In genomic region chr9:40110751-40111150, GRCh38 we compare ENCODE assay signal across 6 cellular contexts.
DNase-seq lines count a peak whose midpoint lies in the region; ATAC-seq and TF ChIP-seq lines count a peak whose summit lies in the region.
"Not testable (repeated sequence)": the region's sequence is repeated elsewhere in the genome, so short reads cannot be mapped to it uniquely, and the experiment has no call there.

No MANE protein-coding gene starts in this region.

- H3K36me3 ChIP-seq in KMS-11 (ENCODE audit: insufficient read depth) = not testable (repeated sequence)

- H3K79me2 ChIP-seq in KMS-11 (ENCODE audit: insufficient read depth, low read depth) = not testable (repeated sequence)

- peak overlapping the region; percentile 61 for H3K27ac Mint-ChIP-seq in T-helper 17 cell
- peak overlapping the region; percentile 58 for H3K27ac Mint-ChIP-seq in activated CD4-positive, alpha-beta memory T cell treated with anti-CD3 and anti-CD28 coated beads, Interleukin-2, amount 10 ng/mL, durations not matched to agents 7 days and 5 days
- H3K27ac Mint-ChIP-seq in memory B cell = not testable (repeated sequence)

- H3K4me2 ChIP-seq in KMS-11 = not testable (repeated sequence)

- H3K27me3 ChIP-seq in KMS-11 (ENCODE audit: insufficient read depth, low read depth) = not testable (repeated sequence)

- TF ChIP-seq CTCF in KMS-11 (conservative IDR thresholded peaks at IDR 0.05; ENCODE audit: low read depth, low read length) = not testable (repeated sequence)

- not testable (repeated sequence) for H4K20me1 ChIP-seq in KMS-11 (ENCODE audit: insufficient read depth)

- not testable (repeated sequence) for H3K4me1 ChIP-seq in KMS-11 (ENCODE audit: low read depth, poor library complexity, severe bottlenecking)

- CTCF ChIA-PET in activated CD4-positive, alpha-beta memory T cell treated with anti-CD3 and anti-CD28 coated beads, Interleukin-2, amount 10 ng/mL, durations not matched to agents 7 days and 5 days (lab: Charles Lee) = not testable (repeated sequence)

- H3K36me3 Mint-ChIP-seq in T-helper 17 cell (ENCODE audit: low read depth); activated CD4-positive, alpha-beta memory T cell treated with anti-CD3 and anti-CD28 coated beads, Interleukin-2, amount 10 ng/mL, durations not matched to agents 7 days and 5 days (ENCODE audit: low read depth); activated T-cell treated with anti-CD3 and anti-CD28 coated beads, Interleukin-2, amount 50 U/mL, for 4 hours (ENCODE audit: insufficient read depth); memory B cell: not testable (repeated sequence)

- H3K9ac ChIP-seq in KMS-11 = peak overlapping the region; percentile 32; the same call in 1 of the 2 replicates

- H3K4me3 Mint-ChIP-seq in T-helper 17 cell = not testable (repeated sequence)
- H3K4me3 Mint-ChIP-seq in activated CD4-positive, alpha-beta memory T cell treated with anti-CD3 and anti-CD28 coated beads, Interleukin-2, amount 10 ng/mL, durations not matched to agents 7 days and 5 days = peak overlapping the region; percentile 51
- peak overlapping the region; percentile 64 for H3K4me3 Mint-ChIP-seq in activated T-cell treated with anti-CD3 and anti-CD28 coated beads, Interleukin-2, amount 50 U/mL, for 4 hours
- peak overlapping the region; percentile 46 for H3K4me3 Mint-ChIP-seq in memory B cell

- ATAC-seq in T-helper 17 cell; activated T-cell treated with anti-CD3 and anti-CD28 coated beads, Interleukin-2, amount 50 U/mL, for 4 hours; memory B cell (ENCODE audit: low read depth): not testable (repeated sequence)

- H3K9me3 ChIP-seq in T-helper 17 cell (ENCODE audit: control insufficient read depth, low read length, poor library complexity, severe bottlenecking) = not testable (repeated sequence)

- POLR2A ChIA-PET in activated CD4-positive, alpha-beta memory T cell treated with anti-CD3 and anti-CD28 coated beads, Interleukin-2, amount 10 ng/mL, durations not matched to agents 7 days and 5 days (lab: Charles Lee) = not testable (repeated sequence)

- not testable (repeated sequence) for H3K9me3 Mint-ChIP-seq in activated CD4-positive, alpha-beta memory T cell treated with anti-CD3 and anti-CD28 coated beads, Interleukin-2, amount 10 ng/mL, durations not matched to agents 7 days and 5 days; activated T-cell treated with anti-CD3 and anti-CD28 coated beads, Interleukin-2, amount 50 U/mL, for 4 hours; memory B cell

- DNase-seq in T-helper 17 cell; activated CD4-positive, alpha-beta memory T cell treated with anti-CD3 and anti-CD28 coated beads, Interleukin-2, amount 10 ng/mL, durations not matched to agents 7 days and 5 days; activated T-cell treated with anti-CD3 and anti-CD28 coated beads, Interleukin-2, amount 50 U/mL, for 4 hours; memory B cell (ENCODE audit: low spot score in 2 of 2): not testable (repeated sequence)
- peak; percentile 0 for DNase-seq in astrocyte of the hippocampus (ENCODE audit: low read depth, low spot score)

- not testable (repeated sequence) for H2AFZ ChIP-seq in KMS-11 (ENCODE audit: low read depth)

- not testable (repeated sequence) for H3K4me1 Mint-ChIP-seq in T-helper 17 cell; activated CD4-positive, alpha-beta memory T cell treated with anti-CD3 and anti-CD28 coated beads, Interleukin-2, amount 10 ng/mL, durations not matched to agents 7 days and 5 days; activated T-cell treated with anti-CD3 and anti-CD28 coated beads, Interleukin-2, amount 50 U/mL, for 4 hours (ENCODE audit: low read depth); memory B cell

- not testable (repeated sequence) for H3K4me3 ChIP-seq in KMS-11 (IDR thresholded peaks at IDR 0.05; ENCODE audit: insufficient read depth, low read depth, low read length)

- H3K27ac ChIP-seq in KMS-11 = peak overlapping the region; percentile 51

- not testable (repeated sequence) for H3K27me3 Mint-ChIP-seq in T-helper 17 cell; activated CD4-positive, alpha-beta memory T cell treated with anti-CD3 and anti-CD28 coated beads, Interleukin-2, amount 10 ng/mL, durations not matched to agents 7 days and 5 days; activated T-cell treated with anti-CD3 and anti-CD28 coated beads, Interleukin-2, amount 50 U/mL, for 4 hours (ENCODE audit: low read depth); memory B cell
